In genomic region chr4:97493815-97494518, GRCh38 we compare ENCODE assay signal across 31 cellular contexts.
DNase-seq lines count a peak whose midpoint lies in the region; ATAC-seq, FAIRE-seq and TF ChIP-seq lines count a peak whose summit lies in the region.
"Had no signal": no experiment of that assay in that cellular context is flagged by ENCODE, and none has a peak within 500 bp of the region (broad histone marks: within the 10 kb centered on the region; RNA-seq: fewer than 3 reads in every experiment).

No MANE protein-coding gene starts in this region.

- POLR2A ChIA-PET in A549 (lab: Yijun Ruan, JAX) = no interaction called here

- H3K4me1 ChIP-seq in A549 = peaks cover 37% of the 10 kb centered on the region
- H3K4me1 ChIP-seq: lower lobe of right lung, thyroid gland had no signal

- DNase-seq in A549 (ENCODE audit: low read depth in 1 of 2, low spot score in 1 of 2) (no peak), LoVo (ENCODE audit: low spot score) (peak; percentile 23), amniotic epithelial cell (ENCODE audit: low read depth) (peak; percentile 17), kidney glomerular epithelial cell (lab: John Stamatoyannopoulos, UW) (peak; percentile 3), NCI-H2196 (lab: John Stamatoyannopoulos, UW; ENCODE audit: unreplicated experiment) (no peak), NCI-H82 (lab: John Stamatoyannopoulos, UW) (no peak)
- DNase-seq: activated CD4-positive, alpha-beta T cell treated with anti-CD3 and anti-CD28 coated beads for 1 hour; activated effector memory CD4-positive, alpha-beta T cell treated with anti-CD3 and anti-CD28 coated beads, Interleukin-2, amount 50 U/mL, for 16 hours; activated naive CD8-positive, alpha-beta T cell treated with anti-CD3 and anti-CD28 coated beads, Interleukin-2, amount 50 U/mL, for 24 hours; brain microvascular endothelial cell; effector CD8-positive, alpha-beta T cell; GM23248; hypothalamus; islet precursor cell; Kasumi-1; lower lobe of right lung; NCI-H1092 treated with DMSO at 0.1 percent for 48 hours; NCI-H2029; NCI-H446; posterior cingulate gyrus; SIG-M5; stimulated activated CD4-positive, alpha-beta T cell treated with anti-CD3 and anti-CD28 coated beads, Interleukin-15, amount 100 ng/mL, for 24 hours; stimulated activated naive CD8-positive, alpha-beta T cell treated with anti-CD3 and anti-CD28 coated beads, Interleukin-15, Interleukin-2, amounts not matched to agents 100 U/mL and 50 U/mL, for 24 hours; T-helper 1 cell; thyroid gland had no signal

- 0% methylated on average over 1 of the region's 1 CpG for WGBS in A549 (ENCODE audit: missing lambda C conversion rate)

- no peak overlapping the region for H3K4me3 ChIP-seq in A549
- H3K4me3 ChIP-seq: GM23248, lower lobe of right lung, thyroid gland had no signal

- no peak for TF ChIP-seq POLR2A in A549 (IDR thresholded peaks at IDR 0.05; ENCODE audit: low read length)

- no peak for TF ChIP-seq EP300 in A549 (IDR thresholded peaks at IDR 0.05)

- H3K4me2 ChIP-seq in A549 = peak overlapping the region; percentile 39; the same call in 2 of the 3 replicates

- TF ChIP-seq RAD21 in A549 (conservative IDR thresholded peaks at IDR 0.05 in 1 of 2, IDR thresholded peaks at IDR 0.05 in 1 of 2) = no peak

- FAIRE-seq in A549 (lab: Jason Lieb, UNC) = no peak
- FAIRE-seq: G401.6, HepG2 had no signal

- no peaks in the 10 kb centered on the region for H3K9me3 ChIP-seq in A549
- H3K9me3 ChIP-seq: lower lobe of right lung, thyroid gland had no signal

- peak overlapping the region; percentile 50 to 58; a peak in 5 of 6 replicates for H3K27ac ChIP-seq in A549
- H3K27ac ChIP-seq: brain microvascular endothelial cell, GM23248, lower lobe of right lung, thyroid gland had no signal

- no peak for TF ChIP-seq CTCF in A549 (IDR thresholded peaks at IDR 0.05)

- CTCF ChIA-PET in A549 (lab: Yijun Ruan, JAX) = no interaction called here

- ATAC-seq in A549 = no peak
- ATAC-seq in GM21529 (IDR thresholded peaks at IDR 0.05; ENCODE audit: unreplicated experiment) = no peak
- no peak for ATAC-seq in HG03571 (IDR thresholded peaks at IDR 0.05; ENCODE audit: unreplicated experiment)
- ATAC-seq: activated naive CD8-positive, alpha-beta T cell treated with anti-CD3 and anti-CD28 coated beads, Interleukin-2, amount 50 U/mL, for 24 hours; esophagus mucosa; HepG2; lower lobe of right lung; sciatic nerve; stimulated activated naive CD8-positive, alpha-beta T cell treated with anti-CD3 and anti-CD28 coated beads, Interleukin-15, Interleukin-2, amounts not matched to agents 100 U/mL and 50 U/mL, for 24 hours had no signal

TF ChIP-seq in A549, 52 proteins besides CTCF, POLR2A, EP300 and RAD21:
- no peak for TF ChIP-seq PBX3 (IDR thresholded peaks at IDR 0.05)

Comparison
In these comparisons a context has a peak if more than half of its experiments do, and no peak if none do; other contexts are left out.
1. DNase-seq: peak in LoVo (single experiment), amniotic epithelial cell (single experiment) and kidney glomerular epithelial cell (single experiment); none in A549 (0 of 2), NCI-H2196 (single experiment) and NCI-H82 (single experiment).